ENCODE assay signal across 29 cellular contexts in genomic region chr12:108122644-108123043, GRCh38.
"Had no signal": no experiment of that assay in that cellular context is flagged by ENCODE, and none has a peak within 500 bp of the region (broad histone marks: within the 10 kb centered on the region; RNA-seq: fewer than 3 reads in every experiment).

No MANE protein-coding gene starts in this region.

- H3K36me3 Mint-ChIP-seq: stimulated activated effector memory CD8-positive, alpha-beta T cell treated with anti-CD3 and anti-CD28 coated beads, Interleukin-12 subunit alpha, Interleukin-12 subunit beta, amount 100 ng/mL, for 72 hours; stimulated activated memory B cell treated with anti-CD40 and anti-IgM and Interleukin-4, amounts not matched to agents 10 μg/mL and 1 μg/mL and 100 μg/mL, for 72 hours; stimulated activated naive B cell treated with anti-CD40 and anti-IgM and Interleukin-4, amounts not matched to agents 10 μg/mL and 1 μg/mL and 100 μg/mL, for 72 hours; type B pancreatic cell had no signal

- DNase-seq: stimulated activated CD4-positive, alpha-beta T cell treated with anti-CD3 and anti-CD28 coated beads, Interleukin-2, amount 100 ng/mL, for 48 hours; stimulated activated CD4-positive, alpha-beta T cell treated with anti-CD3 and anti-CD28 coated beads, Interleukin-4, amount 100 ng/mL, for 1 hour; stimulated activated CD4-positive, alpha-beta T cell treated with anti-CD3 and anti-CD28 coated beads, Interleukin-4, amount 100 ng/mL, for 24 hours; stimulated activated CD4-positive, alpha-beta T cell treated with anti-CD3 and anti-CD28 coated beads, Interleukin-4, amount 100 ng/mL, for 4 hours; stimulated activated CD8-positive, alpha-beta memory T cell treated with anti-CD3 and anti-CD28 coated beads, Interleukin-4, amount 100 ng/mL, for 48 hours; stimulated activated naive B cell treated with anti-CD40 and anti-IgM and Interleukin-4, amounts not matched to agents 10 μg/mL and 1 μg/mL and 100 μg/mL, for 72 hours; stimulated activated naive CD4-positive, alpha-beta T cell; stimulated activated naive CD4-positive, alpha-beta T cell treated with Interleukin-2 at 50 U/mL for 16 hours; stimulated activated naive CD8-positive, alpha-beta T cell treated with anti-CD3 and anti-CD28 coated beads, Interleukin-15, amount 100 ng/mL, for 72 hours; stimulated activated naive CD8-positive, alpha-beta T cell treated with anti-CD3 and anti-CD28 coated beads, Interleukin-15, Interleukin-2, amounts not matched to agents 100 U/mL and 50 U/mL, for 24 hours; stomach; substantia nigra; testis; thyroid gland; tibial artery; transverse colon; trophoblast cell; upper lobe of left lung; upper lobe of right lung; uterus had no signal

- H3K36me3 ChIP-seq: stomach, suprapubic skin, thoracic aorta, thyroid gland, tibial artery, tibial nerve, transverse colon, upper lobe of left lung, upper lobe of right lung, uterus, vagina had no signal

- H3K27ac Mint-ChIP-seq: stimulated activated effector memory CD8-positive, alpha-beta T cell treated with anti-CD3 and anti-CD28 coated beads, Interleukin-12 subunit alpha, Interleukin-12 subunit beta, amount 100 ng/mL, for 72 hours; stimulated activated memory B cell treated with anti-CD40 and anti-IgM and Interleukin-4, amounts not matched to agents 10 μg/mL and 1 μg/mL and 100 μg/mL, for 72 hours; stimulated activated naive B cell treated with anti-CD40 and anti-IgM and Interleukin-4, amounts not matched to agents 10 μg/mL and 1 μg/mL and 100 μg/mL, for 72 hours; stimulated activated naive CD8-positive, alpha-beta T cell treated with anti-CD3 and anti-CD28 coated beads, Interleukin-15, amount 100 ng/mL, for 72 hours; stimulated activated naive CD8-positive, alpha-beta T cell treated with anti-CD3 and anti-CD28 coated beads, Interleukin-15, Interleukin-2, amounts not matched to agents 100 ng/mL and 50 ng/mL, for 24 hours; type B pancreatic cell had no signal

- H3K4me1 ChIP-seq: testis, upper lobe of left lung, upper lobe of right lung, uterus, vagina had no signal

- FAIRE-seq: urothelium cell line had no signal

- H3K27ac ChIP-seq: stomach, suprapubic skin, testis, thoracic aorta, thyroid gland, tibial artery, tibial nerve, transverse colon, upper lobe of left lung, upper lobe of right lung, vagina had no signal

- H3K9me3 Mint-ChIP-seq: stimulated activated effector memory CD8-positive, alpha-beta T cell treated with anti-CD3 and anti-CD28 coated beads, Interleukin-12 subunit alpha, Interleukin-12 subunit beta, amount 100 ng/mL, for 72 hours; stimulated activated naive CD8-positive, alpha-beta T cell treated with anti-CD3 and anti-CD28 coated beads, Interleukin-15, Interleukin-2, amounts not matched to agents 100 ng/mL and 50 ng/mL, for 24 hours; type B pancreatic cell had no signal

- H3K4me1 Mint-ChIP-seq: stimulated activated naive CD8-positive, alpha-beta T cell treated with anti-CD3 and anti-CD28 coated beads, Interleukin-15, amount 100 ng/mL, for 72 hours had no signal

- H3K4me3 Mint-ChIP-seq: stimulated activated effector memory CD8-positive, alpha-beta T cell treated with anti-CD3 and anti-CD28 coated beads, Interleukin-12 subunit alpha, Interleukin-12 subunit beta, amount 100 ng/mL, for 72 hours; stimulated activated memory B cell treated with anti-CD40 and anti-IgM and Interleukin-4, amounts not matched to agents 10 μg/mL and 1 μg/mL and 100 μg/mL, for 72 hours; stimulated activated naive B cell treated with anti-CD40 and anti-IgM and Interleukin-4, amounts not matched to agents 10 μg/mL and 1 μg/mL and 100 μg/mL, for 72 hours; stimulated activated naive CD8-positive, alpha-beta T cell treated with anti-CD3 and anti-CD28 coated beads, Interleukin-15, amount 100 ng/mL, for 72 hours; stimulated activated naive CD8-positive, alpha-beta T cell treated with anti-CD3 and anti-CD28 coated beads, Interleukin-15, Interleukin-2, amounts not matched to agents 100 ng/mL and 50 ng/mL, for 24 hours; type B pancreatic cell had no signal

- H3K4me3 ChIP-seq: stomach, suprapubic skin, testis, thoracic aorta, thyroid gland, tibial artery, tibial nerve, transverse colon, upper lobe of left lung, upper lobe of right lung, uterus, vagina had no signal

- H3K9me3 ChIP-seq: suprapubic skin, testis, thoracic aorta, thyroid gland, tibial artery, transverse colon, upper lobe of left lung, upper lobe of right lung, uterus, vagina had no signal

- H3K27me3 ChIP-seq: testis, thyroid gland, upper lobe of left lung, uterus, vagina had no signal

- ATAC-seq: stimulated activated effector memory CD8-positive, alpha-beta T cell treated with anti-CD3 and anti-CD28 coated beads, Interleukin-12 subunit alpha, Interleukin-12 subunit beta, amount 100 ng/mL, for 72 hours; stimulated activated memory B cell treated with anti-CD40 and anti-IgM and Interleukin-4, amounts not matched to agents 10 μg/mL and 1 μg/mL and 100 μg/mL, for 72 hours; stimulated activated naive B cell treated with anti-CD40 and anti-IgM and Interleukin-4, amounts not matched to agents 10 μg/mL and 1 μg/mL and 100 μg/mL, for 72 hours; stimulated activated naive CD8-positive, alpha-beta T cell treated with anti-CD3 and anti-CD28 coated beads, Interleukin-15, amount 100 ng/mL, for 72 hours; stimulated activated naive CD8-positive, alpha-beta T cell treated with anti-CD3 and anti-CD28 coated beads, Interleukin-15, Interleukin-2, amounts not matched to agents 100 U/mL and 50 U/mL, for 24 hours; upper lobe of right lung had no signal
